In genomic region chr2:39380525-39381150, GRCh38 we compare ENCODE assay signal across 12 cellular contexts. TPM values are rescaled to one million over a fixed set of nuclear protein-coding genes. Genes with fewer than 3 reads are reported as not detected.
DNase-seq lines count a peak whose midpoint lies in the region; ATAC-seq and TF ChIP-seq lines count a peak whose summit lies in the region.
"Had no signal": no experiment of that assay in that cellular context is flagged by ENCODE, and none has a peak within 500 bp of the region (broad histone marks: within the 10 kb centered on the region; RNA-seq: fewer than 3 reads in every experiment).

No MANE protein-coding gene starts in this region.

- H3K27ac ChIP-seq in breast epithelium, result peak overlapping the region in 1 of 2 donors; percentile 48
- peak overlapping the region; percentile 16 for H3K27ac ChIP-seq in lower lobe of right lung
- peak overlapping the region; percentile 59 for H3K27ac ChIP-seq in vagina

- intact Hi-C loops in MCF 10A (cut with micrococcal nuclease) (no loop called here), breast epithelium (cut with DNase I; ENCODE audit: low total_unique reads) (no loop called here), lower lobe of right lung (cut with DNase I) (no loop called here), vagina (cut with DNase I) (no loop called here), posterior cingulate gyrus (cut with DNase I) (loop anchor here (2.0 kb wide), 1 partner anchor 58 kb away; no protein-coding TSS in a partner anchor)

- H3K36me3 ChIP-seq in breast epithelium (no peaks in the 10 kb centered on the region), lower lobe of right lung (no peaks in the 10 kb centered on the region), vagina (peaks cover 0 to 10% of the 10 kb centered on the region in 2 donors)

- no peak overlapping the region for H3K4me3 Mint-ChIP-seq in MCF 10A (ENCODE audit: unreplicated experiment)
- H3K4me3 Mint-ChIP-seq in chondrocyte (ENCODE audit: unreplicated experiment), result no peak overlapping the region
- H3K4me3 Mint-ChIP-seq in activated CD4-positive, alpha-beta memory T cell treated with anti-CD3 and anti-CD28 coated beads, Interleukin-2, amount 10 ng/mL, durations not matched to agents 7 days and 5 days, result no peak overlapping the region

- H3K4me1 Mint-ChIP-seq in MCF 10A (ENCODE audit: insufficient read depth, unreplicated experiment), result peaks cover 25% of the 10 kb centered on the region
- H3K4me1 Mint-ChIP-seq in chondrocyte (ENCODE audit: low read depth), result peaks cover 48% of the 10 kb centered on the region
- peaks cover 9% of the 10 kb centered on the region for H3K4me1 Mint-ChIP-seq in activated CD4-positive, alpha-beta memory T cell treated with anti-CD3 and anti-CD28 coated beads, Interleukin-2, amount 10 ng/mL, durations not matched to agents 7 days and 5 days

- DNase-seq in MCF 10A (ENCODE audit: unreplicated experiment) (peak; percentile 31), breast epithelium (ENCODE audit: low spot score in 2 of 2) (no peak), chondrocyte (ENCODE audit: low spot score) (no peak), lower lobe of right lung (no peak), vagina (ENCODE audit: extremely low spot score in 2 of 2) (no peak), posterior cingulate gyrus (no peak), HT-29 (ENCODE audit: low spot score) (no peak)
- DNase-seq in activated CD4-positive, alpha-beta memory T cell treated with anti-CD3 and anti-CD28 coated beads, Interleukin-2, amount 10 ng/mL, durations not matched to agents 7 days and 5 days, result no peak
- DNase-seq: erythroblast; NCI-H510A; stimulated activated naive CD8-positive, alpha-beta T cell treated with anti-CD3 and anti-CD28 coated beads, Interleukin-15, Interleukin-2, amounts not matched to agents 100 U/mL and 50 U/mL, for 24 hours had no signal

- TF ChIP-seq POLR2A in breast epithelium (IDR thresholded peaks at IDR 0.05), result no peak
- no peak for TF ChIP-seq POLR2A in vagina (IDR thresholded peaks at IDR 0.05)

- H3K9me3 ChIP-seq in breast epithelium (no peaks in the 10 kb centered on the region), lower lobe of right lung (no peaks in the 10 kb centered on the region), vagina (no peaks in the 10 kb centered on the region)

- BruUV-seq in MCF 10A (replicated peaks; lab: Mats Ljungman, UMichigan), result no TSS peak

- POLR2A ChIA-PET in MCF 10A (lab: Yijun Ruan, JAX), result interaction anchor here (0.6 to 8.9 kb wide), 17 partner anchors 8 to 317 kb away, joined by 3 to 198 read pairs (median 4); partner anchors contain the start of gene MAP4K3
- POLR2A ChIA-PET in activated CD4-positive, alpha-beta memory T cell treated with anti-CD3 and anti-CD28 coated beads, Interleukin-2, amount 10 ng/mL, durations not matched to agents 7 days and 5 days (lab: Charles Lee), result no interaction called here

- TF ChIP-seq CTCF in MCF 10A (IDR thresholded peaks at IDR 0.05; ENCODE audit: unreplicated experiment) (no peak), breast epithelium (IDR thresholded peaks at IDR 0.05) (no peak), chondrocyte (IDR thresholded peaks at IDR 0.05) (no peak), lower lobe of right lung (IDR thresholded peaks at IDR 0.05) (no peak), vagina (IDR thresholded peaks at IDR 0.05) (no peak)

- peaks cover 0 to 16% of the 10 kb centered on the region in 2 donors for H3K4me1 ChIP-seq in breast epithelium
- H3K4me1 ChIP-seq in lower lobe of right lung, result peaks cover 19% of the 10 kb centered on the region
- peaks cover 31% of the 10 kb centered on the region for H3K4me1 ChIP-seq in vagina

- H3K27me3 Mint-ChIP-seq in MCF 10A (ENCODE audit: insufficient read depth, unreplicated experiment) (no peaks in the 10 kb centered on the region), chondrocyte (ENCODE audit: low read depth) (no peaks in the 10 kb centered on the region)
- no peaks in the 10 kb centered on the region for H3K27me3 Mint-ChIP-seq in activated CD4-positive, alpha-beta memory T cell treated with anti-CD3 and anti-CD28 coated beads, Interleukin-2, amount 10 ng/mL, durations not matched to agents 7 days and 5 days

- CTCF ChIA-PET in MCF 10A (lab: Yijun Ruan, JAX), result interaction anchor here (0.6 to 2.6 kb wide), 20 partner anchors 13 to 358 kb away, joined by 3 to 27 read pairs (median 4); partner anchors contain the start of gene MAP4K3
- CTCF ChIA-PET in activated CD4-positive, alpha-beta memory T cell treated with anti-CD3 and anti-CD28 coated beads, Interleukin-2, amount 10 ng/mL, durations not matched to agents 7 days and 5 days (lab: Charles Lee), result interaction anchor here (1.2 to 2.5 kb wide), 5 partner anchors 12 to 433 kb away, joined by 3 to 15 read pairs (median 4); no protein-coding TSS in a partner anchor

- peak; percentile 26 to 64 for ATAC-seq in lower lobe of right lung
- ATAC-seq: stimulated activated naive CD8-positive, alpha-beta T cell treated with anti-CD3 and anti-CD28 coated beads, Interleukin-15, Interleukin-2, amounts not matched to agents 100 U/mL and 50 U/mL, for 24 hours had no signal

- H3K36me3 Mint-ChIP-seq in MCF 10A (ENCODE audit: insufficient read depth, unreplicated experiment) (peaks cover 5% of the 10 kb centered on the region), chondrocyte (ENCODE audit: low read depth) (peaks cover 6% of the 10 kb centered on the region)
- peaks cover 6% of the 10 kb centered on the region for H3K36me3 Mint-ChIP-seq in activated CD4-positive, alpha-beta memory T cell treated with anti-CD3 and anti-CD28 coated beads, Interleukin-2, amount 10 ng/mL, durations not matched to agents 7 days and 5 days (ENCODE audit: low read depth)

- H3K4me3 ChIP-seq in breast epithelium, result no peak overlapping the region
- no peak overlapping the region for H3K4me3 ChIP-seq in lower lobe of right lung
- no peak overlapping the region for H3K4me3 ChIP-seq in vagina
- H3K4me3 ChIP-seq: lung had no signal

- no peaks in the 10 kb centered on the region for H3K27me3 ChIP-seq in breast epithelium
- H3K27me3 ChIP-seq in lower lobe of right lung (ENCODE audit: low read depth), result no peaks in the 10 kb centered on the region
- H3K27me3 ChIP-seq in vagina, result no peaks in the 10 kb centered on the region

- peaks cover 4% of the 10 kb centered on the region for H3K9me3 Mint-ChIP-seq in MCF 10A (ENCODE audit: unreplicated experiment)
- H3K9me3 Mint-ChIP-seq in chondrocyte (ENCODE audit: low read depth), result peaks cover 8% of the 10 kb centered on the region
- peaks cover 2% of the 10 kb centered on the region for H3K9me3 Mint-ChIP-seq in activated CD4-positive, alpha-beta memory T cell treated with anti-CD3 and anti-CD28 coated beads, Interleukin-2, amount 10 ng/mL, durations not matched to agents 7 days and 5 days

- H3K27ac Mint-ChIP-seq in MCF 10A (ENCODE audit: low read depth, unreplicated experiment) (peak overlapping the region; percentile 82), chondrocyte (ENCODE audit: unreplicated experiment) (peak overlapping the region; percentile 65)
- H3K27ac Mint-ChIP-seq in activated CD4-positive, alpha-beta memory T cell treated with anti-CD3 and anti-CD28 coated beads, Interleukin-2, amount 10 ng/mL, durations not matched to agents 7 days and 5 days, result no peak overlapping the region

RNA-seq across cellular contexts. Expression of gene MAP4K3, which starts 56.4 kb away (rescaled TPM):
- total RNA-seq in MCF 10A (2022) (30.2 and 36.0 TPM in 2 replicates), breast epithelium (100 to 1,000 TPM in 1 of 3 donors, 10 to 100 TPM in 2; 56.2 to 101 (median 69.8) TPM), chondrocyte (30.9 to 42.9 TPM (median 35.3 TPM) in 3 replicates), lower lobe of right lung (42.9 TPM), vagina (38.5 TPM)
- 10 to 100 TPM in 1 of 2 experiments, 1 to 10 TPM in 1; 8.6 to 12.3 TPM for total RNA-seq in activated CD4-positive, alpha-beta memory T cell treated with anti-CD3 and anti-CD28 coated beads, Interleukin-2, amount 10 ng/mL, durations not matched to agents 7 days and 5 days
- 44.8 and 50.5 TPM in 2 replicates for total RNA-seq in HT-29 (2014; rRNA removed; shearing (Covaris generic))
